Comparison of ENCODE assay signal across 15 cellular contexts in the genomic region with DNA sequence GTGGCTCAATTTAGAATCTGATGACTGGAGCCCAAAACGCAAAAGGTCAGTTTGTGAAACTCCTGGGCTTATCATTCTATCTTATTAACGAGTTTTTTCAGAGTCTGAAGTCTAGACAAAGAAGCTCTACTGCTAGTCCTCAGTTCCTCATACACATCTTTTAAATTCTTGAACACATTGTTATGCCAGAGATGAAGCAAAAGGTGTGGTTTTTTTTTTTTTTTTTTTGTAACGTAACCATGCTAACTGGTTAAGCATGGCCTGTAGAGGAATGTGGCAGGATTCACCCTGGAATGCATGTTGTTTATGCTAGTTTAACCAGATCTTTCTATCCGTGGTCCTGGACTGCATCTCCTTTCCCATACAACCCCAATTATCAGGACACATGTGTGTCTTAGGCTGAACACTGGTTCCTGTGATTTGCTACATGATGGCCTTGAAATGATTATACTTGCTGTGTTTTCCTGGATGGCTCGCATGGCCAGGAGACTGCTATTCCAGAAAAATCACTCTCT.
"Had no signal": no experiment of that assay in that cellular context is flagged by ENCODE, and none has a peak within 500 bp of the region (broad histone marks: within the 10 kb centered on the region; RNA-seq: fewer than 3 reads in every experiment).

No MANE protein-coding gene starts in this region.

- H3K27ac Mint-ChIP-seq: activated CD8-positive, alpha-beta T cell treated with anti-CD3 and anti-CD28 coated beads for 36 hours; naive thymus-derived CD4-positive, alpha-beta T cell; stimulated activated effector memory CD8-positive, alpha-beta T cell treated with anti-CD3 and anti-CD28 coated beads, Interleukin-12 subunit alpha, Interleukin-12 subunit beta, amount 100 ng/mL, for 72 hours had no signal

- H3K9me3 ChIP-seq: colonic mucosa, lower lobe of right lung, thyroid gland, vagina had no signal

- DNase-seq: activated CD8-positive, alpha-beta memory T cell treated with anti-CD3 and anti-CD28 coated beads, Interleukin-2, amount 50 U/mL, for 4 hours; activated CD8-positive, alpha-beta T cell treated with anti-CD3 and anti-CD28 coated beads for 36 hours; activated naive CD4-positive, alpha-beta T cell; caudate nucleus; colonic mucosa; foreskin melanocyte; left cardiac atrium; lower lobe of right lung; naive thymus-derived CD4-positive, alpha-beta T cell; posterior cingulate gyrus; right cardiac atrium; T1000; thyroid gland had no signal

- H3K4me1 Mint-ChIP-seq: stimulated activated effector memory CD8-positive, alpha-beta T cell treated with anti-CD3 and anti-CD28 coated beads, Interleukin-12 subunit alpha, Interleukin-12 subunit beta, amount 100 ng/mL, for 72 hours had no signal

- H3K36me3 ChIP-seq: colonic mucosa, lower lobe of right lung, thyroid gland, vagina had no signal

- H3K4me3 Mint-ChIP-seq: activated CD8-positive, alpha-beta T cell treated with anti-CD3 and anti-CD28 coated beads for 36 hours; naive thymus-derived CD4-positive, alpha-beta T cell; stimulated activated effector memory CD8-positive, alpha-beta T cell treated with anti-CD3 and anti-CD28 coated beads, Interleukin-12 subunit alpha, Interleukin-12 subunit beta, amount 100 ng/mL, for 72 hours had no signal

- H3K4me3 ChIP-seq: colonic mucosa, lower lobe of right lung, thyroid gland, vagina had no signal

- H3K4me1 ChIP-seq: colonic mucosa, lower lobe of right lung, vagina had no signal

- H3K36me3 Mint-ChIP-seq: naive thymus-derived CD4-positive, alpha-beta T cell; stimulated activated effector memory CD8-positive, alpha-beta T cell treated with anti-CD3 and anti-CD28 coated beads, Interleukin-12 subunit alpha, Interleukin-12 subunit beta, amount 100 ng/mL, for 72 hours had no signal

- H3K27ac ChIP-seq: colonic mucosa, lower lobe of right lung, thyroid gland, vagina had no signal

- H3K9me3 Mint-ChIP-seq: activated CD8-positive, alpha-beta T cell treated with anti-CD3 and anti-CD28 coated beads for 36 hours; stimulated activated effector memory CD8-positive, alpha-beta T cell treated with anti-CD3 and anti-CD28 coated beads, Interleukin-12 subunit alpha, Interleukin-12 subunit beta, amount 100 ng/mL, for 72 hours had no signal

- H3K27me3 ChIP-seq: colonic mucosa, thyroid gland, vagina had no signal
